14 cellular contexts compared by ENCODE assay signal in genomic region chr12:129119537-129119936, GRCh38.
DNase-seq lines count a peak whose midpoint lies in the region; ATAC-seq, FAIRE-seq and TF ChIP-seq lines count a peak whose summit lies in the region.
"Had no signal": no experiment of that assay in that cellular context is flagged by ENCODE, and none has a peak within 500 bp of the region (broad histone marks: within the 10 kb centered on the region; RNA-seq: fewer than 3 reads in every experiment).

No MANE protein-coding gene starts in this region.

- BruUV-seq in HCT116 (replicated peaks; lab: Mats Ljungman, UMichigan) = no TSS peak

- no peak overlapping the region for H2BK5ac ChIP-seq in neuronal stem cell (ENCODE audit: low read length)

- RAD21 ChIA-PET in HCT116 (lab: Charles Lee; ENCODE audit: low non-redundant PET in 1 of 2, low total read pairs in 2 of 2, uncharacterized antibody in 2 of 2, unreplicated experiment in 2 of 2) = no interaction called here

- no peak for TF ChIP-seq POLR2A in HCT116 (IDR thresholded peaks at IDR 0.05; ENCODE audit: borderline replicate concordance, extremely low read depth, insufficient read depth, insufficient read length)

- H4K8ac ChIP-seq in neuronal stem cell (ENCODE audit: low read depth, low read length) = no peak overlapping the region

- TF ChIP-seq CTCF in HCT116 (IDR thresholded peaks at IDR 0.05 in 2 of 3, conservative IDR thresholded peaks at IDR 0.05 in 1 of 3; ENCODE audit: borderline replicate concordance in 1 of 3, insufficient read depth in 1 of 3, low read depth in 2 of 3, low read length in 2 of 3) = no peak
- no peak for TF ChIP-seq CTCF in hepatocyte (IDR thresholded peaks at IDR 0.05; ENCODE audit: poor library complexity)
- TF ChIP-seq CTCF in pancreas (IDR thresholded peaks at IDR 0.05) = no peak

- H2AK5ac ChIP-seq in neuronal stem cell (ENCODE audit: low read depth, low read length) = no peak overlapping the region

- H3K9me3 ChIP-seq in HCT116 (ENCODE audit: control insufficient read depth in 1 of 2, insufficient read depth in 1 of 2, low read depth in 1 of 2, low read length in 2 of 2) (peaks cover 9 to 23% of the 10 kb centered on the region in 2 experiments; a peak in 2 of 4 replicates), hepatocyte (ENCODE audit: low read depth) (no peaks in the 10 kb centered on the region), neuronal stem cell (replicated peaks in 1 of 2; ENCODE audit: control insufficient read depth in 2 of 2, insufficient read depth in 1 of 2, low read depth in 1 of 2, low read length in 2 of 2) (no peaks in the 10 kb centered on the region), pancreas (no peaks in the 10 kb centered on the region)
- H3K9me3 ChIP-seq: BE2C had no signal

- H3K4me2 ChIP-seq in HCT116 (ENCODE audit: low read length) (no peak overlapping the region), hepatocyte (no peak overlapping the region), neuronal stem cell (ENCODE audit: insufficient read depth, low read length, poor library complexity, severe bottlenecking) (no peak overlapping the region)

- H3K27ac ChIP-seq in HCT116 (ENCODE audit: low read depth, low read length) (no peak overlapping the region), hepatocyte (no peak overlapping the region), neuronal stem cell (replicated peaks; ENCODE audit: low read length) (no peak overlapping the region), pancreas (no peak overlapping the region)

- H3K27me3 ChIP-seq in HCT116 (ENCODE audit: insufficient read depth, low read length) (no peaks in the 10 kb centered on the region), hepatocyte (no peaks in the 10 kb centered on the region), neuronal stem cell (ENCODE audit: control insufficient read depth in 3 of 3, insufficient read depth in 3 of 3, low read depth in 1 of 3, low read length in 3 of 3) (no peaks in the 10 kb centered on the region), pancreas (no peaks in the 10 kb centered on the region)
- H3K27me3 ChIP-seq: BE2C had no signal

- CTCF ChIA-PET in HCT116 (lab: Charles Lee) = no interaction called here

- H4K20me1 ChIP-seq in HCT116 (ENCODE audit: insufficient read depth) (no peaks in the 10 kb centered on the region), hepatocyte (ENCODE audit: insufficient read depth, poor library complexity, severe bottlenecking) (no peaks in the 10 kb centered on the region)

- no peak overlapping the region for H3K4me3 ChIP-seq in HCT116 (replicated peaks in 1 of 2; ENCODE audit: low read depth in 1 of 2, low read length in 2 of 2)
- no peak overlapping the region for H3K4me3 ChIP-seq in hepatocyte
- H3K4me3 ChIP-seq in neuronal stem cell (ENCODE audit: low read length in 2 of 2) = no peak overlapping the region
- H3K4me3 ChIP-seq in pancreas = no peak overlapping the region

- H2BK15ac ChIP-seq in neuronal stem cell (ENCODE audit: low read length) = no peak overlapping the region

- H3K4ac ChIP-seq in neuronal stem cell (ENCODE audit: low read length) = no peak overlapping the region

- H3K9me2 ChIP-seq in HCT116 (ENCODE audit: insufficient read depth) (no peaks in the 10 kb centered on the region), hepatocyte (replicated peaks; ENCODE audit: insufficient read depth) (no peaks in the 10 kb centered on the region)

- no peaks in the 10 kb centered on the region for H3K36me3 ChIP-seq in HCT116 (ENCODE audit: control insufficient read depth in 1 of 2, insufficient read depth in 2 of 2, low read length in 2 of 2)
- H3K36me3 ChIP-seq in hepatocyte (replicated peaks; ENCODE audit: insufficient read depth, low read depth) = no peaks in the 10 kb centered on the region
- H3K36me3 ChIP-seq in neuronal stem cell (replicated peaks in 1 of 2; ENCODE audit: control insufficient read depth in 2 of 2, insufficient read depth in 2 of 2, low read length in 2 of 2) = no peaks in the 10 kb centered on the region
- H3K36me3 ChIP-seq in pancreas = no peaks in the 10 kb centered on the region
- H3K36me3 ChIP-seq: BE2C had no signal

- no peak overlapping the region for H2BK120ac ChIP-seq in neuronal stem cell (ENCODE audit: low read depth, low read length)

- H3K4me1 ChIP-seq in HCT116 (ENCODE audit: control insufficient read depth in 1 of 2, insufficient read depth in 2 of 2, low read length in 2 of 2) (no peaks in the 10 kb centered on the region), hepatocyte (ENCODE audit: insufficient read depth) (no peaks in the 10 kb centered on the region), neuronal stem cell (ENCODE audit: control insufficient read depth in 2 of 2, insufficient read depth in 1 of 2, low read depth in 1 of 2, low read length in 2 of 2) (no peaks in the 10 kb centered on the region), pancreas (no peaks in the 10 kb centered on the region)
- H3K4me1 ChIP-seq: BE2C had no signal

- TF ChIP-seq RAD21 in HCT116 (IDR thresholded peaks at IDR 0.05; ENCODE audit: low read depth) = no peak

- H2AFZ ChIP-seq in HCT116 (ENCODE audit: low read depth, low read length, poor library complexity, severe bottlenecking) (no peak overlapping the region), hepatocyte (no peak overlapping the region), neuronal stem cell (ENCODE audit: low read length) (no peak overlapping the region)

- no peak overlapping the region for H4K91ac ChIP-seq in neuronal stem cell (ENCODE audit: low read depth, low read length, poor library complexity)

- no peak for FAIRE-seq in pancreas (lab: Jason Lieb, UNC)

- WGBS in hepatocyte (ENCODE audit: low lambda C conversion rate, missing lambda C conversion rate) = 85% methylated on average over 1 of the region's 1 CpG
- no CpG with 5 or more reads among the region's 1 CpG for WGBS in neuronal stem cell (ENCODE audit: extremely low coverage in 2 of 2, insufficient read length in 2 of 2, insufficient replicate concordance in 1 of 2), 2 donors
- WGBS in pancreas, 2 donors = 66 to 71% methylated on average over 1 of the region's 1 CpG

- H3K79me1 ChIP-seq in neuronal stem cell (ENCODE audit: low read depth, low read length) = no peaks in the 10 kb centered on the region

- H3K79me2 ChIP-seq in HCT116 (ENCODE audit: insufficient read depth, low read length) = no peaks in the 10 kb centered on the region
- no peaks in the 10 kb centered on the region for H3K79me2 ChIP-seq in hepatocyte

- ATAC-seq in HCT116 (no peak), pancreas (no peak)

- H3K18ac ChIP-seq in neuronal stem cell (ENCODE audit: low read length) = no peak overlapping the region

- H3K14ac ChIP-seq in neuronal stem cell (ENCODE audit: low read length) = no peak overlapping the region

- DNase-seq in HCT116 (ENCODE audit: low read depth, low spot score) = no peak
- peak; percentile 2 for DNase-seq in OCI-M1 (lab: John Stamatoyannopoulos, UW)
- peak; percentile 23 for DNase-seq in hepatocyte (ENCODE audit: low spot score)
- peak; percentile 26 for DNase-seq in neuronal stem cell (ENCODE audit: low spot score)
- DNase-seq in ecto neural progenitor cell (ENCODE audit: low spot score) = no peak
- DNase-seq in pancreas = no peak
- no peak for DNase-seq in NCI-H69 (lab: John Stamatoyannopoulos, UW)
- DNase-seq: BE2C; CD4-positive, alpha-beta memory T cell; Karpas-422; MM.1S; NCI-H1417 treated with DMSO at 0.1 percent for 48 hours; NCI-H2081; NCI-H510A treated with DMSO at 0.1 percent for 48 hours had no signal

- POLR2A ChIA-PET in HCT116 (lab: Charles Lee) = no interaction called here

- H3K23ac ChIP-seq in neuronal stem cell (ENCODE audit: low read depth, low read length, poor library complexity) = no peak overlapping the region

- intact Hi-C loops in HCT116 (cut with micrococcal nuclease) (no loop called here), pancreas (cut with DNase I) (no loop called here)

- no peak overlapping the region for H2BK12ac ChIP-seq in neuronal stem cell (ENCODE audit: low read length)

- H3K9ac ChIP-seq in HCT116 (ENCODE audit: low read length) (no peak overlapping the region), neuronal stem cell (ENCODE audit: low read depth, low read length, poor library complexity) (no peak overlapping the region)

TF ChIP-seq in HCT116, 20 proteins besides CTCF, POLR2A, EP300 and RAD21:
- TF ChIP-seq REST (IDR thresholded peaks at IDR 0.05; ENCODE audit: low read depth) = peak; percentile 14
- TF ChIP-seq ELF1 (IDR thresholded peaks at IDR 0.05; ENCODE audit: borderline replicate concordance, low read depth) = no peak

Comparison
In these comparisons a context has a peak if more than half of its experiments do, and no peak if none do; other contexts are left out.
1. DNase-seq: peak in OCI-M1 (single experiment), hepatocyte (single experiment) and neuronal stem cell (single experiment); none in HCT116 (single experiment), ecto neural progenitor cell (single experiment), pancreas (0 of 6) and NCI-H69 (single experiment).